17 cellular contexts compared by ENCODE assay signal in the genomic region with DNA sequence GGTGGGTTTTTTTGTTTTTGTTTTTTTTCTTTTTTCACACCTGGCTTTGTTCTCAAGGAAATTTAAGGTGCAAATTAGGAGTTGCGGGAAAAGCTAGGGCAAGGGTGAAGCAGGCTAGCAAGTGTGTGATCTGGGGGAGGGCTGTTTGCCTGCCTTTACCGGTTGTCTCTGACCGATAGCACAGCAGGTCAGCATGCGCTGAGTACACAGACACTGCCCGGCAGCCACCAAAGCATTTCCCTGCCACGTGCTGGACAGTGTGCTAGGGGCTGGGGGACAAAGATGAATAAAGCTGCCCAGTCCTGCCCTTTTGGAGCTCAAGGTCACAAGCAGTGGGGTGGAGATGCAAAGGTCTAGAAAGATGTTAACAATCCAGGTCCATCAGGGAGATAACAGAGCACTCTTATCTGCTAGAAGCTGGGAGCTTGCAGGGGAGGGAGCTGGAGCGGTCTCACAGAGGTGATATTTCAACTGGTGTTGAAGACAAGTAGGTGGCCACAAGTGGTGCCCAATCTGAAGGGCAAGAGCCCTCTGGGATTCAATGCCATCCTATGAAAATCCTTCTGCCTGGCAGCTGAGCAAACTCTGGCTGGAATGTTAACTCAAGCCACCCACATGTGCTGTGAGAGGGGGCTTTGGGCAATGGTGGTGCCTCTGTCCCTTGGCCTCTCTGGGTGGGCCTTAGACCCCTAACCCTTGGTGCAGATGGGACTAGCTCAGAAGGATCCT. TPM values are rescaled to one million over a fixed set of nuclear protein-coding genes. Genes with fewer than 3 reads are reported as not detected.
DNase-seq lines count a peak whose midpoint lies in the region; ATAC-seq, FAIRE-seq and TF ChIP-seq lines count a peak whose summit lies in the region.
"Had no signal": no experiment of that assay in that cellular context is flagged by ENCODE, and none has a peak within 500 bp of the region (broad histone marks: within the 10 kb centered on the region; RNA-seq: fewer than 3 reads in every experiment).

No MANE protein-coding gene starts in this region.

- H3K79me2 ChIP-seq in mesendoderm (ENCODE audit: control insufficient read depth, insufficient read depth, low read length) = no peaks in the 10 kb centered on the region

- H4K5ac ChIP-seq in mesendoderm (ENCODE audit: low read length) = no peak overlapping the region

- H3K23ac ChIP-seq in mesendoderm (ENCODE audit: low read length) = no peak overlapping the region

- H3K27ac ChIP-seq in dorsolateral prefrontal cortex (peak overlapping the region; percentile 17 to 94 (median 80)), mesendoderm (ENCODE audit: low read depth, low read length) (no peak overlapping the region), temporal lobe (ENCODE audit: low read depth, low read length) (peak overlapping the region; percentile 70), upper lobe of right lung (no peak overlapping the region)

- no peaks in the 10 kb centered on the region for H3K27me3 ChIP-seq in dorsolateral prefrontal cortex
- H3K27me3 ChIP-seq in mesendoderm (ENCODE audit: insufficient read depth, low read length, poor library complexity) = no peaks in the 10 kb centered on the region
- H3K27me3 ChIP-seq in upper lobe of right lung = peaks cover 8% of the 10 kb centered on the region

- H2BK120ac ChIP-seq in mesendoderm (ENCODE audit: low read depth, low read length) = no peak overlapping the region

- H4K8ac ChIP-seq in mesendoderm (ENCODE audit: low read depth, low read length) = no peak overlapping the region

- no peaks in the 10 kb centered on the region for H3K79me1 ChIP-seq in mesendoderm (ENCODE audit: low read length)

- H3K18ac ChIP-seq in mesendoderm (ENCODE audit: low read length) = no peak overlapping the region

- peak overlapping the region; percentile 50 for H3K56ac ChIP-seq in mesendoderm (ENCODE audit: low read length)

- H3K4me2 ChIP-seq in mesendoderm (ENCODE audit: low read length) = peak overlapping the region; percentile 53

- H3K4ac ChIP-seq in mesendoderm (ENCODE audit: low read depth, low read length) = no peak overlapping the region

- no peak overlapping the region for H2BK5ac ChIP-seq in mesendoderm (ENCODE audit: low read length)

- H2AK5ac ChIP-seq in mesendoderm (ENCODE audit: low read length) = peak overlapping the region; percentile 31

- H3K4me1 ChIP-seq in mesendoderm (ENCODE audit: control insufficient read depth, low read depth, low read length) (peaks cover 11% of the 10 kb centered on the region), upper lobe of right lung (peaks cover 6% of the 10 kb centered on the region)

- TF ChIP-seq CTCF in dorsolateral prefrontal cortex (IDR thresholded peaks at IDR 0.05 in 54 of 56, conservative IDR thresholded peaks at IDR 0.05 in 2 of 56; ENCODE audit: low read depth in 1 of 56, partially characterized antibody in 56 of 56) = no peak
- no peak for TF ChIP-seq CTCF in upper lobe of right lung (IDR thresholded peaks at IDR 0.05)

- no peak overlapping the region for H2BK15ac ChIP-seq in mesendoderm (replicated peaks; ENCODE audit: low read depth)

- ATAC-seq in upper lobe of right lung = no peak
- no peak for ATAC-seq in HG03457 (IDR thresholded peaks at IDR 0.05; ENCODE audit: unreplicated experiment)
- ATAC-seq: stimulated activated effector memory CD8-positive, alpha-beta T cell treated with anti-CD3 and anti-CD28 coated beads, Interleukin-12 subunit alpha, Interleukin-12 subunit beta, amount 100 ng/mL, for 72 hours had no signal

- no CpG with 5 or more reads among the region's 7 CpGs for WGBS in mesendoderm (ENCODE audit: extremely low coverage, insufficient coverage, low lambda C conversion rate)

- no peak for FAIRE-seq in HTR-8/SVneo (lab: Jason Lieb, UNC)

- DNase-seq in NCI-H2029 (lab: John Stamatoyannopoulos, UW) (peak; percentile 83), dorsolateral prefrontal cortex (peak in 1 of 10 donors; percentile 31), mesendoderm (peak; percentile 74), upper lobe of right lung (no peak), HTR-8/SVneo (ENCODE audit: insufficient read length, low spot score) (no peak)
- DNase-seq in stimulated activated naive CD4-positive, alpha-beta T cell treated with Interleukin-2 at 50 U/mL for 16 hours (lab: John Stamatoyannopoulos, UW) = no peak
- DNase-seq: activated CD8-positive, alpha-beta memory T cell treated with anti-CD3 and anti-CD28 coated beads, Interleukin-2, amount 50 U/mL, for 4 hours; activated naive CD8-positive, alpha-beta T cell treated with anti-CD3 and anti-CD28 coated beads for 36 hours; kidney glomerular epithelial cell; NCI-H1105 treated with DMSO at 0.1 percent for 48 hours; NCI-H526 treated with DMSO at 0.1 percent for 48 hours; stimulated activated CD4-positive, alpha-beta T cell treated with anti-CD3 and anti-CD28 coated beads, Interleukin-2, amount 100 ng/mL, for 24 hours had no signal

- H3K4me3 ChIP-seq in dorsolateral prefrontal cortex (peak overlapping the region in 6 of 59 donors; percentile 5 to 25 (median 19)), mesendoderm (ENCODE audit: low read length) (no peak overlapping the region), upper lobe of right lung (no peak overlapping the region)

- peak overlapping the region; percentile 13 for H3K9ac ChIP-seq in mesendoderm (ENCODE audit: low read length)

- no peaks in the 10 kb centered on the region for H3K9me3 ChIP-seq in upper lobe of right lung

- H3K36me3 ChIP-seq in mesendoderm (ENCODE audit: control insufficient read depth, insufficient read depth, low read length) = no peaks in the 10 kb centered on the region
- H3K36me3 ChIP-seq in upper lobe of right lung = no peaks in the 10 kb centered on the region

- intact Hi-C loops in dorsolateral prefrontal cortex (cut with DNase I) = loop anchor here (5.0 to 10.0 kb wide), 2 partner anchors 237 to 240 kb away; no protein-coding TSS in a partner anchor
- intact Hi-C loops in upper lobe of right lung (cut with DNase I) = no loop called here

RNA-seq across cellular contexts. Expression of gene TTBK1, which starts 24.5 kb away (rescaled TPM):
- total RNA-seq in dorsolateral prefrontal cortex = 10 to 100 TPM; 37.5 to 77.7 (median 63.5) TPM
- 0.06 TPM for polyA plus RNA-seq in mesendoderm (2013, experiment 1 of 2)
- polyA plus RNA-seq in mesendoderm (2013, experiment 2 of 2) = 0.07 TPM
- total RNA-seq in temporal lobe = 15.0 TPM
- 0.17 TPM for total RNA-seq in upper lobe of right lung
- total RNA-seq: fibroblast of villous mesenchyme had no signal
- polyA plus RNA-seq: CD14-positive monocyte had no signal

RNA-seq across cellular contexts. Expression of gene SLC22A7, which starts 30.3 kb away (rescaled TPM):
- total RNA-seq in dorsolateral prefrontal cortex (1 to 10 TPM in 20 of 120 experiments, under 1 TPM in 62, not detected in 38; 0.16 to 2.8 (median 0.70) TPM), temporal lobe (0.25 TPM), upper lobe of right lung (not detected)
- polyA plus RNA-seq in mesendoderm (2013, experiment 1 of 2) = not detected
- not detected for polyA plus RNA-seq in mesendoderm (2013, experiment 2 of 2)
- total RNA-seq: activated naive CD8-positive, alpha-beta T cell treated with anti-CD3 and anti-CD28 coated beads for 36 hours; fibroblast of villous mesenchyme had no signal
- polyA plus RNA-seq: CD14-positive monocyte had no signal

RNA-seq across cellular contexts. Expression of gene DNPH1, which starts 38.5 kb away (rescaled TPM):
- total RNA-seq in dorsolateral prefrontal cortex (10 to 100 TPM; 18.4 to 54.6 (median 31.2) TPM), temporal lobe (12.8 TPM), upper lobe of right lung (27.6 TPM)
- polyA plus RNA-seq in mesendoderm (2013, experiment 1 of 2) = 36.2 TPM
- 35.8 TPM for polyA plus RNA-seq in mesendoderm (2013, experiment 2 of 2)

RNA-seq across cellular contexts. Expression of gene CRIP3, which starts 40.8 kb away (rescaled TPM):
- total RNA-seq in dorsolateral prefrontal cortex = 10 to 100 TPM in 115 of 120 experiments, 1 to 10 TPM in 5; 7.1 to 34.3 (median 17.5) TPM
- polyA plus RNA-seq in mesendoderm (2013, experiment 1 of 2) = 7.6 TPM
- polyA plus RNA-seq in mesendoderm (2013, experiment 2 of 2) = 7.5 TPM
- 3.0 TPM for total RNA-seq in temporal lobe
- 0.90 TPM for total RNA-seq in upper lobe of right lung
- total RNA-seq: fibroblast of villous mesenchyme had no signal

Comparison
In these comparisons a context has a peak if more than half of its experiments do, and no peak if none do; other contexts are left out.
1. DNase-seq: peak in NCI-H2029 (single experiment) and mesendoderm (single experiment); none in stimulated activated naive CD4-positive, alpha-beta T cell treated with Interleukin-2 at 50 U/mL for 16 hours (single experiment), upper lobe of right lung (single experiment) and HTR-8/SVneo (single experiment).
2. H3K27ac ChIP-seq: peak in dorsolateral prefrontal cortex (59 of 59) and temporal lobe (single experiment); none in mesendoderm (single experiment) and upper lobe of right lung (single experiment).
3. RNA of gene TTBK1, which starts 24.5 kb away (total RNA-seq): 37.5 to 77.7 TPM in dorsolateral prefrontal cortex and 15.0 TPM in temporal lobe (single experiment); 0.17 TPM in upper lobe of right lung (single experiment); every median in the first group is over 10 times any median in the second.